Comparison of ENCODE assay signal across 1 cellular context in genomic region chr3:4848176-4848575, GRCh38.
TF ChIP-seq lines count a peak whose summit lies in the region.

No MANE protein-coding gene starts in this region.

TF ChIP-seq in H1, 55 proteins besides CTCF, POLR2A, EP300 and RAD21 (continued from another document):
- TF ChIP-seq CHD7 (IDR thresholded peaks at IDR 0.05; ENCODE audit: insufficient replicate concordance, low read length), result no peak
- TF ChIP-seq PHF8 (conservative IDR thresholded peaks at IDR 0.05; ENCODE audit: low read depth, low read length), result no peak
- no peak for TF ChIP-seq MAFK (IDR thresholded peaks at IDR 0.05; ENCODE audit: low read depth, low read length)
- TF ChIP-seq POLR2AphosphoS5 (IDR thresholded peaks at IDR 0.05; ENCODE audit: low read depth, low read length), result no peak
